24 cellular contexts compared by ENCODE assay signal in the genomic region with DNA sequence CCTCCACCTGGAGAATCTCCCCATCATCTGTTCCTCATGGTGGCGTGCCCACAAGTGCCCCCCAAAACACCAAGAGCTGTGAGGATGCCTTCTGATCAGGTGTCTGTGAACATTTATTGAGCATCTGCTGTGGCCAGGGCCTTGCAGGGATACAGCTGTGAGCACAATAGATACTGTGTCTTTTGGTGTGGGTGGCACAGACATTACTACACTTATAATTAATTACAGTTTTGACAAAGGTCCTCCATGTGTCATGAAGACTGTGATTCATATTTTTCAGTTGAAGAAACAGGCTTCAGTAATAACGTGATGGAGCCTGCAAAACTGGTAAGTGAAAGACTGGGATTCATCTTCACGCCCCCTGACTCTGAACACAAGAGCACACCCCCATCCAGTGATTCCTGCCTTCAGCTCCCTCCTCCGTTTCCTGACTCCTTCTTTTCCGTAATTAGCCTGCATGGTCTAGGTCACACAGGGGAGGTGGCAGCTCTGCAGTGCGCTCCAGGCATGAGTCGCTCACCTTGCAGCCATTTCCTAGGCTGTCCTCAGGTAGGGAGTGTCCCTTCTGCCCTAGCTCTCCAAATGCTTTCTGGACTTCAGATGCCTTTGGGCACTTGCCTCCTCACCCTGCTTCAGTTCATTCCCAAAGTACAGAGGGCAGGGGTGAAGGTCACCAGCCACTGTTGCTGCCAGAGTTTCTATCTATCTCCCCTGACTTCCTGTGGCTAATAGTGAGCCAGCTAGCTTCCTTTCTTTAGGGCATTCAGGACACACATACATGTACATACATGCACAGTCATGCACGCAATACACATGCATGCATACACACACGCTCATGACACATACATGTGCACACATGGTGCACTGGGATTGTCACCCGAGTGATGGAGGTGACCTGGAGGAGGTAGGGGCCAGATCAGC.
DNase-seq lines count a peak whose midpoint lies in the region; ATAC-seq, FAIRE-seq and TF ChIP-seq lines count a peak whose summit lies in the region.
"Had no signal": no experiment of that assay in that cellular context is flagged by ENCODE, and none has a peak within 500 bp of the region (broad histone marks: within the 10 kb centered on the region; RNA-seq: fewer than 3 reads in every experiment).

No MANE protein-coding gene starts in this region.

- H3K9ac ChIP-seq in H1 (replicated peaks in 1 of 4; ENCODE audit: extremely low read depth in 1 of 4, low read depth in 3 of 4, low read length in 3 of 4) = no peak overlapping the region
- H3K9ac ChIP-seq: GM23248, KMS-11 had no signal

- no peak overlapping the region for H3K4me2 ChIP-seq in H1 (ENCODE audit: insufficient read depth in 1 of 2, low read depth in 2 of 2, low read length in 2 of 2)
- H3K4me2 ChIP-seq: KMS-11, PC-9 had no signal

- TF ChIP-seq RAD21 in H1 (IDR thresholded peaks at IDR 0.05 in 1 of 2, conservative IDR thresholded peaks at IDR 0.05 in 1 of 2; ENCODE audit: low read depth in 2 of 2, low read length in 2 of 2) = no peak

- peaks cover 0 to 1% of the 10 kb centered on the region in 2 experiments for H4K20me1 ChIP-seq in H1 (replicated peaks in 1 of 2; ENCODE audit: control insufficient read depth in 1 of 2, insufficient read depth in 2 of 2, low read length in 2 of 2)

- H2BK15ac ChIP-seq in H1 (ENCODE audit: low read length) = 0 out of 2 replicates have a peak overlapping the region, but pooled peaks have one; percentile 33

- peaks cover 0 to 5% (median 0%) of the 10 kb centered on the region in 4 experiments; a peak in 1 of 7 replicates for H3K4me1 ChIP-seq in H1 (replicated peaks in 1 of 4; ENCODE audit: control insufficient read depth in 3 of 4, insufficient read depth in 4 of 4, low read length in 3 of 4)
- no peaks in the 10 kb centered on the region for H3K4me1 ChIP-seq in Caco-2

- no peak overlapping the region for H4K91ac ChIP-seq in H1 (replicated peaks; ENCODE audit: insufficient read length, low read length)

- no peaks in the 10 kb centered on the region for H3K27me3 Mint-ChIP-seq in activated naive CD8-positive, alpha-beta T cell treated with anti-CD3 and anti-CD28 coated beads, Interleukin-2, amount 50 U/mL, for 24 hours
- H3K27me3 Mint-ChIP-seq in activated naive CD8-positive, alpha-beta T cell treated with anti-CD3 and anti-CD28 coated beads for 36 hours = no peaks in the 10 kb centered on the region
- H3K27me3 Mint-ChIP-seq in Caco-2 (ENCODE audit: insufficient read depth, unreplicated experiment) = peaks cover 6% of the 10 kb centered on the region

- FAIRE-seq in H1 (lab: Jason Lieb, UNC) = no peak
- FAIRE-seq: G401.6, GM12891, GM19239 had no signal

- H3K79me1 ChIP-seq in H1 (ENCODE audit: low read depth, low read length) = no peaks in the 10 kb centered on the region

- no peak overlapping the region; the same call in 1 of the 2 replicates for H2BK5ac ChIP-seq in H1 (ENCODE audit: low read depth, low read length)

- CTCF ChIA-PET in H1 (lab: Charles Lee; ENCODE audit: partially characterized antibody) = interaction anchor here (0.9 to 2.0 kb wide), 5 partner anchors 14 to 55 kb away, joined by 3 to 4 read pairs (median 3); no protein-coding TSS in a partner anchor
- CTCF ChIA-PET in Caco-2 (lab: Charles Lee) = no interaction called here

- WGBS in H1 (ENCODE audit: extremely low coverage in 1 of 2, insufficient coverage in 1 of 2, insufficient read length in 1 of 2, insufficient replicate concordance in 2 of 2, low coverage in 1 of 2, low lambda C conversion rate in 2 of 2, missing lambda C conversion rate in 1 of 2), 2 experiments = 89% methylated on average over 10 of the region's 10 CpGs; no CpG with 5 or more reads in 1 of the 2 experiments

- no peak for TF ChIP-seq EP300 in H1 (IDR thresholded peaks at IDR 0.05; ENCODE audit: borderline replicate concordance in 1 of 2, low read depth in 2 of 2, low read length in 2 of 2)

- no peak for TF ChIP-seq POLR2A in H1 (IDR thresholded peaks at IDR 0.05; ENCODE audit: control extremely low read depth in 1 of 2, low read depth in 2 of 2, low read length in 2 of 2)

- intact Hi-C loops in Caco-2 (cut with micrococcal nuclease; ENCODE audit: unreplicated experiment) = no loop called here

- H3K14ac ChIP-seq in H1 (ENCODE audit: insufficient read length) = no peak overlapping the region

- no peak overlapping the region for H3K56ac ChIP-seq in H1 (replicated peaks; ENCODE audit: insufficient read length, low read depth, low read length)

- H3K27ac Mint-ChIP-seq in activated naive CD8-positive, alpha-beta T cell treated with anti-CD3 and anti-CD28 coated beads, Interleukin-2, amount 50 U/mL, for 24 hours = no peak overlapping the region
- H3K27ac Mint-ChIP-seq in activated naive CD8-positive, alpha-beta T cell treated with anti-CD3 and anti-CD28 coated beads for 36 hours = no peak overlapping the region
- H3K27ac Mint-ChIP-seq in Caco-2 (ENCODE audit: unreplicated experiment) = no peak overlapping the region
- H3K27ac Mint-ChIP-seq: CD4-positive, CD25-positive, alpha-beta regulatory T cell; HFFc6 had no signal

- H3K9me3 ChIP-seq in H1 (ENCODE audit: insufficient read depth in 2 of 2, low read depth in 1 of 2, low read length in 1 of 2) = no peaks in the 10 kb centered on the region
- no peaks in the 10 kb centered on the region for H3K9me3 ChIP-seq in Caco-2
- H3K9me3 ChIP-seq: MG63 had no signal

- TF ChIP-seq CTCF in H1 (IDR thresholded peaks at IDR 0.05; ENCODE audit: control extremely low read depth in 1 of 3, insufficient read depth in 1 of 3, low read depth in 1 of 3, low read length in 3 of 3) (no peak), Caco-2 (IDR thresholded peaks at IDR 0.05; ENCODE audit: insufficient read depth in 1 of 2, low read depth in 1 of 2, low read length in 1 of 2, severe bottlenecking in 1 of 2, unreplicated experiment in 1 of 2) (no peak), omental fat pad (IDR thresholded peaks at IDR 0.05) (no peak)

- H3K36me3 ChIP-seq in H1 (ENCODE audit: control insufficient read depth in 2 of 4, insufficient read depth in 4 of 4, low read length in 3 of 4) = no peaks in the 10 kb centered on the region
- no peaks in the 10 kb centered on the region for H3K36me3 ChIP-seq in Caco-2 (ENCODE audit: control insufficient read depth, insufficient read depth, low read length)
- H3K36me3 ChIP-seq: MG63 had no signal

- no peak for DNase-seq in activated naive CD8-positive, alpha-beta T cell treated with anti-CD3 and anti-CD28 coated beads, Interleukin-2, amount 50 U/mL, for 24 hours
- no peak for DNase-seq in activated naive CD8-positive, alpha-beta T cell treated with anti-CD3 and anti-CD28 coated beads for 36 hours
- DNase-seq in H1 (ENCODE audit: low read depth in 1 of 2, low spot score in 2 of 2) (no peak), left lobe of liver (ENCODE audit: low spot score) (no peak), H4 (ENCODE audit: low spot score) (no peak), Caco-2 (no peak), NCI-H524 (lab: John Stamatoyannopoulos, UW) (no peak), omental fat pad (ENCODE audit: low spot score) (no peak)
- DNase-seq: AML-193; CD4-positive, CD25-positive, alpha-beta regulatory T cell; DMS79; GM23248; HFFc6; MG63; NCI-H1092 treated with DMSO at 0.1 percent for 48 hours; NCI-H1694; NCI-H2107; NCI-H774; PC-9 had no signal

- no peak overlapping the region for H3K4me3 ChIP-seq in H1 (ENCODE audit: extremely low read depth in 1 of 4, insufficient read depth in 2 of 4, low read depth in 3 of 4, low read length in 4 of 4)
- H3K4me3 ChIP-seq in Caco-2 (ENCODE audit: low read depth, low read length) = no peak overlapping the region
- H3K4me3 ChIP-seq: GM23248, MG63, PC-9 had no signal

- ATAC-seq in activated naive CD8-positive, alpha-beta T cell treated with anti-CD3 and anti-CD28 coated beads, Interleukin-2, amount 50 U/mL, for 24 hours = peak; percentile 23
- ATAC-seq in left lobe of liver = peak; percentile 31
- no peak for ATAC-seq in omental fat pad (ENCODE audit: low FRiP score)
- ATAC-seq: Right ventricle myocardium inferior had no signal

- no peak overlapping the region for H2BK20ac ChIP-seq in H1 (ENCODE audit: low read length)

- H3K4me1 Mint-ChIP-seq in activated naive CD8-positive, alpha-beta T cell treated with anti-CD3 and anti-CD28 coated beads, Interleukin-2, amount 50 U/mL, for 24 hours = peaks cover 2% of the 10 kb centered on the region
- H3K4me1 Mint-ChIP-seq in activated naive CD8-positive, alpha-beta T cell treated with anti-CD3 and anti-CD28 coated beads for 36 hours = peaks cover 3% of the 10 kb centered on the region
- H3K4me1 Mint-ChIP-seq in Caco-2 (ENCODE audit: low read depth, unreplicated experiment) = no peaks in the 10 kb centered on the region

- no peak overlapping the region for H2BK120ac ChIP-seq in H1 (replicated peaks; ENCODE audit: low read depth, low read length)

- no peak overlapping the region; the same call in none of the 2 replicates for H3K18ac ChIP-seq in H1 (ENCODE audit: extremely low read depth, low read length)

- peak overlapping the region; percentile 68; the same call in 1 of the 2 replicates for H2BK12ac ChIP-seq in H1 (ENCODE audit: low read depth, low read length)

- H3K27me3 ChIP-seq in H1 (replicated peaks in 1 of 4; ENCODE audit: control insufficient read depth in 3 of 4, extremely low read depth in 1 of 4, insufficient read depth in 3 of 4, low read length in 3 of 4) (no peaks in the 10 kb centered on the region), Caco-2 (replicated peaks; ENCODE audit: control insufficient read depth, insufficient read depth, low read length) (no peaks in the 10 kb centered on the region)
- H3K27me3 ChIP-seq: MG63 had no signal

- no peaks in the 10 kb centered on the region for H3K79me2 ChIP-seq in H1 (ENCODE audit: control insufficient read depth in 1 of 2, insufficient read depth in 2 of 2, low read length in 2 of 2)

- no peaks in the 10 kb centered on the region for H3K9me3 Mint-ChIP-seq in activated naive CD8-positive, alpha-beta T cell treated with anti-CD3 and anti-CD28 coated beads, Interleukin-2, amount 50 U/mL, for 24 hours
- H3K9me3 Mint-ChIP-seq in activated naive CD8-positive, alpha-beta T cell treated with anti-CD3 and anti-CD28 coated beads for 36 hours = no peaks in the 10 kb centered on the region
- no peaks in the 10 kb centered on the region for H3K9me3 Mint-ChIP-seq in Caco-2 (ENCODE audit: unreplicated experiment)
- H3K9me3 Mint-ChIP-seq: CD4-positive, CD25-positive, alpha-beta regulatory T cell; HFFc6 had no signal

- H3K23ac ChIP-seq in H1 (ENCODE audit: insufficient read length) = no peak overlapping the region

- POLR2A ChIA-PET in H1 (lab: Charles Lee; ENCODE audit: partially characterized antibody) (no interaction called here), Caco-2 (lab: Charles Lee) (no interaction called here)

- no peaks in the 10 kb centered on the region for H3K36me3 Mint-ChIP-seq in activated naive CD8-positive, alpha-beta T cell treated with anti-CD3 and anti-CD28 coated beads, Interleukin-2, amount 50 U/mL, for 24 hours (ENCODE audit: low read depth)
- H3K36me3 Mint-ChIP-seq in activated naive CD8-positive, alpha-beta T cell treated with anti-CD3 and anti-CD28 coated beads for 36 hours = no peaks in the 10 kb centered on the region
- no peaks in the 10 kb centered on the region for H3K36me3 Mint-ChIP-seq in Caco-2 (ENCODE audit: insufficient read depth, unreplicated experiment)
- H3K36me3 Mint-ChIP-seq: CD4-positive, CD25-positive, alpha-beta regulatory T cell had no signal

- no peak overlapping the region for H3K4me3 Mint-ChIP-seq in activated naive CD8-positive, alpha-beta T cell treated with anti-CD3 and anti-CD28 coated beads, Interleukin-2, amount 50 U/mL, for 24 hours
- H3K4me3 Mint-ChIP-seq in activated naive CD8-positive, alpha-beta T cell treated with anti-CD3 and anti-CD28 coated beads for 36 hours = no peak overlapping the region
- H3K4me3 Mint-ChIP-seq in Caco-2 (ENCODE audit: unreplicated experiment) = no peak overlapping the region
- H3K4me3 Mint-ChIP-seq: CD4-positive, CD25-positive, alpha-beta regulatory T cell; HFFc6 had no signal

- H4K8ac ChIP-seq in H1 (ENCODE audit: extremely low read depth, insufficient read depth, low read length) = no peak overlapping the region; the same call in 1 of the 2 replicates

- H4K5ac ChIP-seq in H1 (ENCODE audit: insufficient read length, low read depth, low read length) = no peak overlapping the region

- H3K27ac ChIP-seq in H1 (ENCODE audit: low read depth, low read length) = no peak overlapping the region
- H3K27ac ChIP-seq: GM23248, KMS-11, PC-9 had no signal

- H3K4ac ChIP-seq in H1 (replicated peaks; ENCODE audit: insufficient read length, low read depth, low read length) = no peak overlapping the region

- no peak overlapping the region; the same call in 1 of the 2 replicates for H2AK5ac ChIP-seq in H1 (ENCODE audit: low read depth, low read length)

- H3K23me2 ChIP-seq in H1 (ENCODE audit: low read depth, low read length) = no peaks in the 10 kb centered on the region

- no TSS peak for BruUV-seq in Caco-2 (replicated peaks; lab: Mats Ljungman, UMichigan)

- no peak overlapping the region for H2AFZ ChIP-seq in H1 (ENCODE audit: low read length)
- H2AFZ ChIP-seq: GM23248, PC-9 had no signal
